ENCODE assay signal across 17 cellular contexts in genomic region chr2:2324565-2325101, GRCh38. TPM values are rescaled to one million over a fixed set of nuclear protein-coding genes. Genes with fewer than 3 reads are reported as not detected.
DNase-seq lines count a peak whose midpoint lies in the region; ATAC-seq, FAIRE-seq and TF ChIP-seq lines count a peak whose summit lies in the region.
"Had no signal": no experiment of that assay in that cellular context is flagged by ENCODE, and none has a peak within 500 bp of the region (broad histone marks: within the 10 kb centered on the region; RNA-seq: fewer than 3 reads in every experiment).

No MANE protein-coding gene starts in this region.

- no peaks in the 10 kb centered on the region for H3K4me1 ChIP-seq in naive thymus-derived CD4-positive, alpha-beta T cell (ENCODE audit: control insufficient read depth in 2 of 2, insufficient read depth in 2 of 2, low read length in 2 of 2)
- H3K4me1 ChIP-seq: adrenal gland had no signal

- H3K4me1 Mint-ChIP-seq in nephron progenitor cell: no peaks in the 10 kb centered on the region
- H3K4me1 Mint-ChIP-seq in naive thymus-derived CD4-positive, alpha-beta T cell: no peaks in the 10 kb centered on the region
- H3K4me1 Mint-ChIP-seq: IgD-negative memory B cell, naive B cell had no signal

- H3K36me3 ChIP-seq in naive thymus-derived CD4-positive, alpha-beta T cell (ENCODE audit: control insufficient read depth in 2 of 3, insufficient read depth in 3 of 3, low read length in 3 of 3): no peaks in the 10 kb centered on the region
- H3K36me3 ChIP-seq: adrenal gland had no signal

- no peak overlapping the region for H3K4me3 Mint-ChIP-seq in nephron progenitor cell
- H3K4me3 Mint-ChIP-seq in naive thymus-derived CD4-positive, alpha-beta T cell: no peak overlapping the region
- H3K4me3 Mint-ChIP-seq: IgD-negative memory B cell, naive B cell had no signal

- H3K27ac Mint-ChIP-seq in nephron progenitor cell: no peak overlapping the region
- no peak overlapping the region for H3K27ac Mint-ChIP-seq in naive thymus-derived CD4-positive, alpha-beta T cell
- H3K27ac Mint-ChIP-seq: IgD-negative memory B cell, naive B cell had no signal

- intact Hi-C loops in naive thymus-derived CD4-positive, alpha-beta T cell (cut with micrococcal nuclease): no loop called here

- DNase-seq in NCI-H1092 (lab: John Stamatoyannopoulos, UW) (peak; percentile 43), NCI-H2196 (lab: John Stamatoyannopoulos, UW; ENCODE audit: unreplicated experiment) (peak; percentile 40), nephron progenitor cell (peak; percentile 18), HTR-8/SVneo (ENCODE audit: insufficient read length, low spot score) (no peak), 8988T (no peak)
- DNase-seq in activated CD8-positive, alpha-beta memory T cell treated with anti-CD3 and anti-CD28 coated beads for 24 hours: no peak
- no peak for DNase-seq in naive thymus-derived CD4-positive, alpha-beta T cell
- DNase-seq: activated CD8-positive, alpha-beta memory T cell treated with anti-CD3 and anti-CD28 coated beads, Interleukin-2, amount 50 U/mL, for 4 hours; kidney glomerular epithelial cell; naive B cell; NCI-H226; SIG-M5 had no signal

- H3K9me3 Mint-ChIP-seq in nephron progenitor cell: no peaks in the 10 kb centered on the region
- peaks cover 0 to 4% (median 0%) of the 10 kb centered on the region in 11 donors for H3K9me3 Mint-ChIP-seq in naive thymus-derived CD4-positive, alpha-beta T cell
- H3K9me3 Mint-ChIP-seq: IgD-negative memory B cell had no signal

- H3K36me3 Mint-ChIP-seq in nephron progenitor cell (ENCODE audit: low read depth): no peaks in the 10 kb centered on the region
- H3K36me3 Mint-ChIP-seq in naive thymus-derived CD4-positive, alpha-beta T cell: no peaks in the 10 kb centered on the region
- H3K36me3 Mint-ChIP-seq: IgD-negative memory B cell, naive B cell had no signal

- H3K27me3 Mint-ChIP-seq in nephron progenitor cell (ENCODE audit: low read depth, poor library complexity): peaks cover 64% of the 10 kb centered on the region
- peaks cover 0 to 20% (median 7%) of the 10 kb centered on the region in 5 donors for H3K27me3 Mint-ChIP-seq in naive thymus-derived CD4-positive, alpha-beta T cell
- H3K27me3 Mint-ChIP-seq: IgD-negative memory B cell had no signal

- peak; percentile 59; the same call in 1 of the 3 replicates for ATAC-seq in SK-N-SH treated with all-trans-retinoic acid at 6 μM for 48 hours
- no peak for ATAC-seq in naive thymus-derived CD4-positive, alpha-beta T cell

- CTCF ChIA-PET in naive thymus-derived CD4-positive, alpha-beta T cell (lab: Charles Lee): no interaction called here

- FAIRE-seq in HTR-8/SVneo (lab: Jason Lieb, UNC): no peak

- no peak for TF ChIP-seq CTCF in nephron progenitor cell (IDR thresholded peaks at IDR 0.05)

- POLR2A ChIA-PET in naive thymus-derived CD4-positive, alpha-beta T cell (lab: Charles Lee): no interaction called here

- H3K27ac ChIP-seq in naive thymus-derived CD4-positive, alpha-beta T cell (ENCODE audit: low read depth, low read length): no peak overlapping the region
- H3K27ac ChIP-seq: C4-2B had no signal

- no peaks in the 10 kb centered on the region for H3K9me3 ChIP-seq in naive thymus-derived CD4-positive, alpha-beta T cell (ENCODE audit: control insufficient read depth in 2 of 3, low read length in 3 of 3)
- H3K9me3 ChIP-seq: adrenal gland had no signal

- H3K4me3 ChIP-seq in naive thymus-derived CD4-positive, alpha-beta T cell (ENCODE audit: low read length): no peak overlapping the region
- H3K4me3 ChIP-seq: adrenal gland had no signal

- no peaks in the 10 kb centered on the region for H3K27me3 ChIP-seq in naive thymus-derived CD4-positive, alpha-beta T cell (ENCODE audit: control insufficient read depth in 2 of 2, insufficient read depth in 2 of 2, low read length in 2 of 2)
- H3K27me3 ChIP-seq: adrenal gland had no signal

TF ChIP-seq in SK-N-SH treated with all-trans-retinoic acid at 6 μM for 48 hours, 23 proteins besides CTCF, POLR2A, EP300 and RAD21 (continues in another document):
- TF ChIP-seq ZNF565 (CRISPR knock-in tag; conservative IDR thresholded peaks at IDR 0.05; ENCODE audit: low read depth) (no peak), ZNF8 (CRISPR knock-in tag; IDR thresholded peaks at IDR 0.05) (no peak), CSRNP3 (CRISPR knock-in tag; IDR thresholded peaks at IDR 0.05) (no peak), CSDC2 (CRISPR knock-in tag; IDR thresholded peaks at IDR 0.05) (no peak), PATZ1 (CRISPR knock-in tag; IDR thresholded peaks at IDR 0.05; ENCODE audit: borderline replicate concordance) (no peak), POU6F1 (CRISPR knock-in tag; IDR thresholded peaks at IDR 0.05; ENCODE audit: borderline replicate concordance, low read depth) (no peak), CREB5 (CRISPR knock-in tag; IDR thresholded peaks at IDR 0.05; ENCODE audit: low read depth) (no peak), SNAI2 (CRISPR knock-in tag; IDR thresholded peaks at IDR 0.05) (no peak), ARNTL (CRISPR knock-in tag; IDR thresholded peaks at IDR 0.05; ENCODE audit: borderline replicate concordance, low read depth) (no peak), GLIS3 (CRISPR knock-in tag; IDR thresholded peaks at IDR 0.05) (no peak), RARB (CRISPR knock-in tag; IDR thresholded peaks at IDR 0.05) (no peak), PPARA (CRISPR knock-in tag; IDR thresholded peaks at IDR 0.05; ENCODE audit: borderline replicate concordance) (no peak)

RNA-seq across cellular contexts. Expression of gene MYT1L, which starts 6.4 kb away (rescaled TPM):
- total RNA-seq in naive thymus-derived CD4-positive, alpha-beta T cell: under 1 TPM in 1 of 5 experiments, not detected in 4; 0.15 TPM
- polyA plus RNA-seq in naive thymus-derived CD4-positive, alpha-beta T cell: under 1 TPM; 0.21 to 0.45 TPM
- total RNA-seq: fibroblast of villous mesenchyme had no signal
- polyA plus RNA-seq: IgD-negative memory B cell had no signal

Comparison
In these comparisons a context has a peak if more than half of its experiments do, and no peak if none do; other contexts are left out.
1. DNase-seq: peak in NCI-H1092 (single experiment), NCI-H2196 (single experiment) and nephron progenitor cell (single experiment); none in activated CD8-positive, alpha-beta memory T cell treated with anti-CD3 and anti-CD28 coated beads for 24 hours (single experiment), naive thymus-derived CD4-positive, alpha-beta T cell (0 of 9), HTR-8/SVneo (single experiment) and 8988T (single experiment).